Comparison of ENCODE assay signal across 26 cellular contexts in the genomic region with DNA sequence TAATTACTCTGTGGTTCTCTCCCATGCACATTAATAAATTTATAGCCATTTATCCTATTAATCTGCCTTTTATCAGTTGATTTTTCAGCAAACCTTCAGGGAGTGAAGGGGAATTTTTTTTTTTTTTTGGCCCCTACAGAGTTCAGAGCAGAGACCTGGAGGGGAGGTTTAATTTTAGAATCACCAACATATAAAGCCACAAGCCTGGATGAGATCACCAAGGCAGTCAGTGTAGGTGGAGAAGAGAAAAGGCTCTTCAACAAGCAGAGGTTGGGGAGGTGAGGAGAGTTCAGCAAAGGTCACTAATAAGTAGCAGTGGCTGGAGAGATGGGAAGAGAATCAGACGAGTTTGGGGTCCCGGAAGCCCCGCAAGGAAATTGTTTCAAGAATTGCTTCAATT.
"Had no signal": no experiment of that assay in that cellular context is flagged by ENCODE, and none has a peak within 500 bp of the region (broad histone marks: within the 10 kb centered on the region; RNA-seq: fewer than 3 reads in every experiment).

No MANE protein-coding gene starts in this region.

- H3K27me3 ChIP-seq: left lung, ovary, right atrium auricular region, right lobe of liver, tibial nerve, uterus had no signal

- H3K4me1 ChIP-seq: left lung, right lobe of liver, uterus had no signal

- FAIRE-seq: islet of Langerhans, kidney had no signal

- H3K9me3 Mint-ChIP-seq: natural killer cell; nephron progenitor cell; stimulated activated memory B cell treated with anti-CD40 and anti-IgM and Interleukin-4, amounts not matched to agents 10 μg/mL and 1 μg/mL and 100 μg/mL, for 72 hours; stimulated activated naive CD8-positive, alpha-beta T cell treated with anti-CD3 and anti-CD28 coated beads, Interleukin-15, amount 100 ng/mL, for 72 hours; type B pancreatic cell had no signal

- H3K9me3 ChIP-seq: left lung, ovary, right atrium auricular region, right lobe of liver, tibial nerve, uterus had no signal

- H3K36me3 ChIP-seq: left lung, ovary, right atrium auricular region, right lobe of liver, tibial nerve, uterus had no signal

- H3K27ac Mint-ChIP-seq: immature natural killer cell; natural killer cell; nephron progenitor cell; progenitor cell of endocrine pancreas; stimulated activated memory B cell treated with anti-CD40 and anti-IgM and Interleukin-4, amounts not matched to agents 10 μg/mL and 1 μg/mL and 100 μg/mL, for 72 hours; stimulated activated naive CD8-positive, alpha-beta T cell treated with anti-CD3 and anti-CD28 coated beads, Interleukin-15, amount 100 ng/mL, for 72 hours; type B pancreatic cell had no signal

- H3K27ac ChIP-seq: left lung, ovary, right atrium auricular region, right lobe of liver, tibial nerve, uterus had no signal

- DNase-seq: hypothalamus; immature natural killer cell; kidney; left colon; left lung; naive B cell; natural killer cell; nephron progenitor cell; ovary; right lobe of liver; stimulated activated CD4-positive, alpha-beta T cell treated with anti-CD3 and anti-CD28 coated beads, Interleukin-1b, Interleukin-23, amount 100 ng/mL, for 48 hours; stimulated activated CD4-positive, alpha-beta T cell treated with anti-CD3 and anti-CD28 coated beads, Interleukin-2, amount 100 ng/mL, for 48 hours; stimulated activated CD4-positive, alpha-beta T cell treated with anti-CD3 and anti-CD28 coated beads, Interleukin-4, amount 100 ng/mL, for 4 hours; stimulated activated CD8-positive, alpha-beta memory T cell treated with anti-CD3 and anti-CD28 coated beads, Interleukin-4, amount 100 ng/mL, for 48 hours; stimulated activated naive CD4-positive, alpha-beta T cell treated with Interleukin-2 at 50 U/mL for 16 hours; stimulated activated naive CD8-positive, alpha-beta T cell treated with anti-CD3 and anti-CD28 coated beads, Interleukin-15, amount 100 ng/mL, for 72 hours; substantia nigra; uterus had no signal

- H3K36me3 Mint-ChIP-seq: immature natural killer cell; natural killer cell; stimulated activated memory B cell treated with anti-CD40 and anti-IgM and Interleukin-4, amounts not matched to agents 10 μg/mL and 1 μg/mL and 100 μg/mL, for 72 hours; type B pancreatic cell had no signal

- H3K4me1 Mint-ChIP-seq: stimulated activated naive CD8-positive, alpha-beta T cell treated with anti-CD3 and anti-CD28 coated beads, Interleukin-15, amount 100 ng/mL, for 72 hours had no signal

- H3K27me3 Mint-ChIP-seq: progenitor cell of endocrine pancreas; stimulated activated naive CD8-positive, alpha-beta T cell treated with anti-CD3 and anti-CD28 coated beads, Interleukin-15, amount 100 ng/mL, for 72 hours had no signal

- ATAC-seq: left colon; left lung; natural killer cell; right lobe of liver; stimulated activated memory B cell treated with anti-CD40 and anti-IgM and Interleukin-4, amounts not matched to agents 10 μg/mL and 1 μg/mL and 100 μg/mL, for 72 hours; stimulated activated naive CD8-positive, alpha-beta T cell treated with anti-CD3 and anti-CD28 coated beads, Interleukin-15, amount 100 ng/mL, for 72 hours had no signal

- H3K4me3 ChIP-seq: left lung, lung, ovary, right atrium auricular region, right lobe of liver, smooth muscle cell, tibial nerve, uterus had no signal

- H3K4me3 Mint-ChIP-seq: immature natural killer cell; naive B cell; natural killer cell; nephron progenitor cell; stimulated activated memory B cell treated with anti-CD40 and anti-IgM and Interleukin-4, amounts not matched to agents 10 μg/mL and 1 μg/mL and 100 μg/mL, for 72 hours; stimulated activated naive CD8-positive, alpha-beta T cell treated with anti-CD3 and anti-CD28 coated beads, Interleukin-15, amount 100 ng/mL, for 72 hours; type B pancreatic cell had no signal

- H3K4me2 ChIP-seq: smooth muscle cell had no signal
